In genomic region chr11:107018274-107018901, GRCh38 we compare ENCODE assay signal across 8 cellular contexts. TPM values are rescaled to one million over a fixed set of nuclear protein-coding genes. Genes with fewer than 3 reads are reported as not detected.
DNase-seq lines count a peak whose midpoint lies in the region; ATAC-seq and TF ChIP-seq lines count a peak whose summit lies in the region.

A gene with protein sequence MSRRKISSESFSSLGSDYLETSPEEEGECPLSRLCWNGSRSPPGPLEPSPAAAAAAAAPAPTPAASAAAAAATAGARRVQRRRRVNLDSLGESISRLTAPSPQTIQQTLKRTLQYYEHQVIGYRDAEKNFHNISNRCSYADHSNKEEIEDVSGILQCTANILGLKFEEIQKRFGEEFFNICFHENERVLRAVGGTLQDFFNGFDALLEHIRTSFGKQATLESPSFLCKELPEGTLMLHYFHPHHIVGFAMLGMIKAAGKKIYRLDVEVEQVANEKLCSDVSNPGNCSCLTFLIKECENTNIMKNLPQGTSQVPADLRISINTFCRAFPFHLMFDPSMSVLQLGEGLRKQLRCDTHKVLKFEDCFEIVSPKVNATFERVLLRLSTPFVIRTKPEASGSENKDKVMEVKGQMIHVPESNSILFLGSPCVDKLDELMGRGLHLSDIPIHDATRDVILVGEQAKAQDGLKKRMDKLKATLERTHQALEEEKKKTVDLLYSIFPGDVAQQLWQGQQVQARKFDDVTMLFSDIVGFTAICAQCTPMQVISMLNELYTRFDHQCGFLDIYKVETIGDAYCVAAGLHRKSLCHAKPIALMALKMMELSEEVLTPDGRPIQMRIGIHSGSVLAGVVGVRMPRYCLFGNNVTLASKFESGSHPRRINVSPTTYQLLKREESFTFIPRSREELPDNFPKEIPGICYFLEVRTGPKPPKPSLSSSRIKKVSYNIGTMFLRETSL (minus strand): TSS chr11:107018476. CDS start chr11:107018055, 421 bp downstream.

- H3K4me3 ChIP-seq in Karpas-422 (ENCODE audit: low read length), result no peak within 1 kb of the TSS

- H3K27me3 Mint-ChIP-seq in activated CD8-positive, alpha-beta memory T cell treated with anti-CD3 and anti-CD28 coated beads, Interleukin-2, amount 10 ng/mL, durations not matched to agents 7 days and 5 days, result peaks cover 39% of the 10 kb centered on the region
- H3K27me3 Mint-ChIP-seq in endothelial cell (ENCODE audit: unreplicated experiment) (peaks cover 3% of the 10 kb centered on the region), naive B cell (peaks cover 48 to 57% (median 48%) of the 10 kb centered on the region in 3 donors)

- no peak for DNase-seq in activated CD8-positive, alpha-beta memory T cell treated with anti-CD3 and anti-CD28 coated beads, Interleukin-2, amount 10 ng/mL, durations not matched to agents 7 days and 5 days
- DNase-seq in activated CD8-positive, alpha-beta memory T cell treated with anti-CD3 and anti-CD28 coated beads, Interleukin-2, amount 50 U/mL, for 4 hours, result no peak
- peak; percentile 29 for DNase-seq in NCI-H82 treated with DMSO at 0.1 percent for 48 hours (lab: John Stamatoyannopoulos, UW; ENCODE audit: unreplicated experiment)
- DNase-seq in endothelial cell (ENCODE audit: low spot score), result peak; percentile 26
- no peak for DNase-seq in naive B cell
- no peak for DNase-seq in Karpas-422
- DNase-seq in GM20000 (ENCODE audit: low spot score), result no peak

- H3K4me1 Mint-ChIP-seq in activated CD8-positive, alpha-beta memory T cell treated with anti-CD3 and anti-CD28 coated beads, Interleukin-2, amount 10 ng/mL, durations not matched to agents 7 days and 5 days, result peaks cover 5% of the 10 kb centered on the region
- peaks cover 4% of the 10 kb centered on the region for H3K4me1 Mint-ChIP-seq in endothelial cell (ENCODE audit: unreplicated experiment)
- peaks cover 6 to 10% (median 8%) of the 10 kb centered on the region in 3 donors for H3K4me1 Mint-ChIP-seq in naive B cell

- no peaks in the 10 kb centered on the region for H3K9me3 Mint-ChIP-seq in activated CD8-positive, alpha-beta memory T cell treated with anti-CD3 and anti-CD28 coated beads, Interleukin-2, amount 10 ng/mL, durations not matched to agents 7 days and 5 days (ENCODE audit: low read depth)
- H3K9me3 Mint-ChIP-seq in endothelial cell (ENCODE audit: unreplicated experiment) (no peaks in the 10 kb centered on the region), naive B cell (peaks cover 0 to 8% (median 0%) of the 10 kb centered on the region in 7 donors)

- H3K79me2 ChIP-seq in Karpas-422 (ENCODE audit: low read length), result no peaks in the 10 kb centered on the region

- peak within 1 kb of the TSS; percentile 0 for H3K4me3 Mint-ChIP-seq in activated CD8-positive, alpha-beta memory T cell treated with anti-CD3 and anti-CD28 coated beads, Interleukin-2, amount 10 ng/mL, durations not matched to agents 7 days and 5 days
- H3K4me3 Mint-ChIP-seq in endothelial cell (ENCODE audit: unreplicated experiment), result peak within 1 kb of the TSS; percentile 87
- H3K4me3 Mint-ChIP-seq in naive B cell, result peak within 1 kb of the TSS in 7 of 8 donors; percentile 20 to 77 (median 55)

- no peaks in the 10 kb centered on the region for H3K4me1 ChIP-seq in Karpas-422 (ENCODE audit: low read length)

- H3K27me3 ChIP-seq in Karpas-422 (ENCODE audit: low read length), result no peaks in the 10 kb centered on the region

- CTCF ChIA-PET in activated CD8-positive, alpha-beta memory T cell treated with anti-CD3 and anti-CD28 coated beads, Interleukin-2, amount 10 ng/mL, durations not matched to agents 7 days and 5 days (lab: Charles Lee), result no interaction called here

- H3K4me2 ChIP-seq in Karpas-422 (ENCODE audit: low read depth, low read length, poor library complexity, severe bottlenecking), result no peak within 1 kb of the TSS

- H3K27ac Mint-ChIP-seq in activated CD8-positive, alpha-beta memory T cell treated with anti-CD3 and anti-CD28 coated beads, Interleukin-2, amount 10 ng/mL, durations not matched to agents 7 days and 5 days, result no peak within 1 kb of the TSS
- H3K27ac Mint-ChIP-seq in endothelial cell (ENCODE audit: unreplicated experiment), result no peak within 1 kb of the TSS
- peak within 1 kb of the TSS in 1 of 6 donors; percentile 33 for H3K27ac Mint-ChIP-seq in naive B cell

- H3K36me3 ChIP-seq in Karpas-422 (ENCODE audit: insufficient read depth, low read length), result no peaks in the 10 kb centered on the region

- H3K9me2 ChIP-seq in Karpas-422 (replicated peaks; ENCODE audit: insufficient read depth, low read length), result no peaks in the 10 kb centered on the region

- no peak within 1 kb of the TSS for H2AFZ ChIP-seq in Karpas-422 (ENCODE audit: low read length)

- no peak within 1 kb of the TSS for H3K27ac ChIP-seq in Karpas-422 (ENCODE audit: low read length)

- H4K20me1 ChIP-seq in Karpas-422 (ENCODE audit: insufficient read depth, low read depth, low read length), result no peaks in the 10 kb centered on the region

- H3K9ac ChIP-seq in Karpas-422 (ENCODE audit: low read length), result no peak within 1 kb of the TSS

- peak; percentile 23 for ATAC-seq in activated CD8-positive, alpha-beta memory T cell treated with anti-CD3 and anti-CD28 coated beads, Interleukin-2, amount 10 ng/mL, durations not matched to agents 7 days and 5 days
- ATAC-seq in HG02870 (IDR thresholded peaks at IDR 0.05; ENCODE audit: unreplicated experiment) (peak; percentile 29), naive B cell (ENCODE audit: low read depth in 2 of 2) (no peak)

- no peak for TF ChIP-seq CTCF in endothelial cell (IDR thresholded peaks at IDR 0.05; ENCODE audit: unreplicated experiment)
- TF ChIP-seq CTCF in GM20000 (IDR thresholded peaks at IDR 0.05; ENCODE audit: extremely low read depth, missing control alignments), result no peak

- H3K36me3 Mint-ChIP-seq in activated CD8-positive, alpha-beta memory T cell treated with anti-CD3 and anti-CD28 coated beads, Interleukin-2, amount 10 ng/mL, durations not matched to agents 7 days and 5 days, result no peaks in the 10 kb centered on the region
- H3K36me3 Mint-ChIP-seq in endothelial cell (ENCODE audit: low read depth, unreplicated experiment), result peaks cover 3% of the 10 kb centered on the region
- peaks cover 6 to 14% of the 10 kb centered on the region in 2 donors for H3K36me3 Mint-ChIP-seq in naive B cell

- no peaks in the 10 kb centered on the region for H3K9me3 ChIP-seq in Karpas-422 (ENCODE audit: low read length)

RNA-seq across cellular contexts. Expression of the gene that starts here (rescaled TPM):
- total RNA-seq in activated CD8-positive, alpha-beta memory T cell treated with anti-CD3 and anti-CD28 coated beads, Interleukin-2, amount 10 ng/mL, durations not matched to agents 7 days and 5 days, result not detected
- total RNA-seq in endothelial cell (ENCODE audit: unreplicated experiment), result 0.10 TPM
- not detected for polyA plus RNA-seq in naive B cell (ENCODE audit: low read depth in 6 of 6)
- 0.04 TPM in 1 of 2 replicates, not detected in the other for total RNA-seq in Karpas-422 (2014; rRNA removed; shearing (Covaris generic); ENCODE audit: low replicate concordance)

Comparison
In these comparisons a context has a peak if more than half of its experiments do, and no peak if none do; other contexts are left out.
1. Peak in ATAC-seq in activated CD8-positive, alpha-beta memory T cell treated with anti-CD3 and anti-CD28 coated beads, Interleukin-2, amount 10 ng/mL, durations not matched to agents 7 days and 5 days; RNA of the gene not detected or under 1 TPM.
2. Peak in DNase-seq in endothelial cell; RNA of the gene not detected or under 1 TPM.
3. H3K4me3 Mint-ChIP-seq: peak in every context shown above with its lines; median percentile 87 in endothelial cell; 55 in naive B cell; 0 in activated CD8-positive, alpha-beta memory T cell treated with anti-CD3 and anti-CD28 coated beads, Interleukin-2, amount 10 ng/mL, durations not matched to agents 7 days and 5 days.